In genomic region chr7:106515321-106515720, GRCh38 we compare ENCODE assay signal across 1 cellular context.
TF ChIP-seq lines count a peak whose summit lies in the region.

No MANE protein-coding gene starts in this region.

TF ChIP-seq in GM23338, 12 proteins besides CTCF, POLR2A, EP300 and RAD21 (continued from another document):
- TF ChIP-seq REST (IDR thresholded peaks at IDR 0.05; ENCODE audit: unreplicated experiment): no peak
- TF ChIP-seq EZH2 (IDR thresholded peaks at IDR 0.05; ENCODE audit: low read depth, unreplicated experiment): no peak
- TF ChIP-seq, protein P1, sequence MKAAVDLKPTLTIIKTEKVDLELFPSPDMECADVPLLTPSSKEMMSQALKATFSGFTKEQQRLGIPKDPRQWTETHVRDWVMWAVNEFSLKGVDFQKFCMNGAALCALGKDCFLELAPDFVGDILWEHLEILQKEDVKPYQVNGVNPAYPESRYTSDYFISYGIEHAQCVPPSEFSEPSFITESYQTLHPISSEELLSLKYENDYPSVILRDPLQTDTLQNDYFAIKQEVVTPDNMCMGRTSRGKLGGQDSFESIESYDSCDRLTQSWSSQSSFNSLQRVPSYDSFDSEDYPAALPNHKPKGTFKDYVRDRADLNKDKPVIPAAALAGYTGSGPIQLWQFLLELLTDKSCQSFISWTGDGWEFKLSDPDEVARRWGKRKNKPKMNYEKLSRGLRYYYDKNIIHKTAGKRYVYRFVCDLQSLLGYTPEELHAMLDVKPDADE (IDR thresholded peaks at IDR 0.05): no peak
- no peak for TF ChIP-seq STAT1 (IDR thresholded peaks at IDR 0.05; ENCODE audit: unreplicated experiment)
- no peak for TF ChIP-seq JUNB (IDR thresholded peaks at IDR 0.05; ENCODE audit: unreplicated experiment)
- no peak for TF ChIP-seq EZH2phosphoT487 (IDR thresholded peaks at IDR 0.05; ENCODE audit: unreplicated experiment)
TF ChIP-seq in GM23338: peak in this region for 0.
